ENCODE assay signal across 1 cellular context in genomic region chr3:72411102-72411501, GRCh38.
TF ChIP-seq lines count a peak whose summit lies in the region.

No MANE protein-coding gene starts in this region.

TF ChIP-seq in H1, 55 proteins besides CTCF, POLR2A, EP300 and RAD21:
- TF ChIP-seq CBX5 (IDR thresholded peaks at IDR 0.05; ENCODE audit: low read depth, low read length) (no peak), USF2 (IDR thresholded peaks at IDR 0.05; ENCODE audit: low read length) (no peak), JUN (IDR thresholded peaks at IDR 0.05; ENCODE audit: low read depth, low read length) (no peak), SP1 (IDR thresholded peaks at IDR 0.05; ENCODE audit: low read depth, low read length) (no peak), BCL11A (IDR thresholded peaks at IDR 0.05; ENCODE audit: low read depth in 2 of 2, low read length in 2 of 2) (no peak), NANOG (IDR thresholded peaks at IDR 0.05; ENCODE audit: insufficient read depth, low read depth, low read length, poor library complexity, severe bottlenecking) (no peak), SP4 (IDR thresholded peaks at IDR 0.05; ENCODE audit: low read length) (no peak), SIRT6 (IDR thresholded peaks at IDR 0.05; ENCODE audit: low read length) (no peak), CTBP2 (IDR thresholded peaks at IDR 0.05; ENCODE audit: borderline replicate concordance, insufficient read depth, insufficient read length, low read length) (no peak)
